In the genomic region with DNA sequence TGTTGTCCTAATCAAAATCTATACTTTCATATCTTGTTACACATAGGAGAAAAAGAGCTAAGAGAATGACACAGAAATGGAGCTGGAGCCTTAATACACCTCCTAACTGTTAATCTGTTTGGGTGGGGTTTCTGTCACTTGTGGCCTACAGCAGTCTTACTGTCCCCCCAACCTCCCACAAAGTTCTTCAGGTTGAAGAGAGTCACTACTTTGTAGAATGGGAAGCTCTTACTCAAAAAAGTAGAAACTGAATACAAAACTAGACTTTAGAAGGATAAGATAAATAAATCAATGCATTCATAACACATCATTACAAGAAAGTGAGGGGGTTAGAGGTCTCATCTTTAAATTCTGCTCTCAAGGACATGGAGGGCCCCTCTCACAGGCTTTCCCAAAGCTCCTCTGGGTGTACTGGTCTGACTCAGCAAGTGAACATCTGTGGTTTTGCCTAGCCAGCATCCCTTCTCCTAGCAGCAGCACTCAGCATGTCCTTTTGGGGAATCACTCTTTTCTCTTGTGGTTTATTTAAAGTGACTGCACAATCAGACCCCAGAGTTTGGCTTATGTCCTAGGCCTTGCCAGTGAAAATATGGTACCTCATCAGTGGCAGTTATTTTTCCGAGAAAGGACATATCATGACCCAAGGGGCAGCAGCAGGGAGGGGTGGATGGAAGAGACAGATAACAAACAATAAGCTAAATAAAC, we compare ENCODE assay signal across 9 cellular contexts. TPM values are rescaled to one million over a fixed set of nuclear protein-coding genes. Genes with fewer than 3 reads are reported as not detected.
DNase-seq lines count a peak whose midpoint lies in the region; TF ChIP-seq lines count a peak whose summit lies in the region.
"Had no signal": no experiment of that assay in that cellular context is flagged by ENCODE, and none has a peak within 500 bp of the region (broad histone marks: within the 10 kb centered on the region; RNA-seq: fewer than 3 reads in every experiment).

No MANE protein-coding gene starts in this region.

- no peaks in the 10 kb centered on the region for H3K36me3 ChIP-seq in mammary epithelial cell (ENCODE audit: insufficient read depth, low read length)
- H3K36me3 ChIP-seq: BLaER1 had no signal

- no peak overlapping the region for H3K27ac ChIP-seq in mammary epithelial cell (ENCODE audit: insufficient read depth, low read depth, low read length)
- H3K27ac ChIP-seq: BLaER1 had no signal

- dilution Hi-C loops in mammary epithelial cell (cut with HindIII; ENCODE audit: low sequenced_read_pairs): no loop called here

- H4K20me1 ChIP-seq in mammary epithelial cell (ENCODE audit: insufficient read depth, low read length): no peaks in the 10 kb centered on the region
- H4K20me1 ChIP-seq: BLaER1 had no signal

- no peaks in the 10 kb centered on the region for H3K79me2 ChIP-seq in mammary epithelial cell (ENCODE audit: insufficient read depth, low read length)

- peaks cover 13% of the 10 kb centered on the region for H3K4me1 ChIP-seq in mammary epithelial cell (ENCODE audit: insufficient read depth, low read length)

- H3K9me3 ChIP-seq in mammary epithelial cell (replicated peaks; ENCODE audit: insufficient read depth, low read length): no peaks in the 10 kb centered on the region
- H3K9me3 ChIP-seq: BLaER1 had no signal

- BruUV-seq in mammary epithelial cell (replicated peaks; lab: Mats Ljungman, UMichigan): no TSS peak

- TF ChIP-seq CTCF in mammary epithelial cell (conservative IDR thresholded peaks at IDR 0.05 in 1 of 2, IDR thresholded peaks at IDR 0.05 in 1 of 2; ENCODE audit: extremely low read depth in 1 of 2, insufficient read depth in 1 of 2, low read depth in 1 of 2, low read length in 2 of 2): no peak

- 67% methylated on average over 1 of the region's 1 CpG for WGBS in mammary epithelial cell (ENCODE audit: low coverage, missing lambda C conversion rate)

- H3K27me3 ChIP-seq in mammary epithelial cell (ENCODE audit: insufficient read depth, low read length): no peaks in the 10 kb centered on the region

- DNase-seq in NOMO-1 treated with DMSO at 0.1 percent for 48 hours (lab: John Stamatoyannopoulos, UW; ENCODE audit: unreplicated experiment): peak; percentile 30
- no peak for DNase-seq in NOMO-1 treated with dmso at 0.1 percent for 144 hours (lab: John Stamatoyannopoulos, UW; ENCODE audit: unreplicated experiment)
- peak; percentile 65 for DNase-seq in NCI-H82 (lab: John Stamatoyannopoulos, UW)
- peak; percentile 59 for DNase-seq in mammary epithelial cell
- DNase-seq in skeletal muscle cell (ENCODE audit: low read depth): peak; percentile 53
- DNase-seq in ecto neural progenitor cell (ENCODE audit: low spot score): no peak
- DNase-seq in cerebellar cortex (ENCODE audit: low spot score): no peak
- DNase-seq in NCI-H526 treated with DMSO at 0.1 percent for 48 hours (lab: John Stamatoyannopoulos, UW): no peak

- no peak overlapping the region for H3K4me3 ChIP-seq in mammary epithelial cell (replicated peaks in 1 of 3; ENCODE audit: insufficient read depth in 1 of 3, low read depth in 2 of 3, low read length in 3 of 3)
- H3K4me3 ChIP-seq in skeletal muscle cell (ENCODE audit: low read depth, low read length): no peak overlapping the region
- H3K4me3 ChIP-seq: BLaER1 had no signal

- CTCF ChIA-PET in mammary epithelial cell (lab: Charles Lee; ENCODE audit: low non-redundant PET): no interaction called here

- H3K4me2 ChIP-seq in mammary epithelial cell (ENCODE audit: insufficient read depth, low read depth, low read length): no peak overlapping the region
- H3K4me2 ChIP-seq: BLaER1 had no signal

- in situ Hi-C loops in mammary epithelial cell (cut with MboI; ENCODE audit: low sequenced_read_pairs in 2 of 2): no loop called here

- no peak overlapping the region for H3K9ac ChIP-seq in mammary epithelial cell (ENCODE audit: insufficient read depth, low read length)
- H3K9ac ChIP-seq: BLaER1 had no signal

- intact Hi-C loops in mammary epithelial cell (cut with micrococcal nuclease): no loop called here

- no peak overlapping the region for H2AFZ ChIP-seq in mammary epithelial cell (ENCODE audit: low read depth, low read length)

RNA-seq across cellular contexts. Expression of gene BLVRA, which starts 2.0 kb away (rescaled TPM):
- total RNA-seq in mammary epithelial cell: 10 to 100 TPM; 24.7 to 37.3 TPM
- 44.4 TPM for polyA plus RNA-seq in mammary epithelial cell
- 83.4 TPM for polyA minus RNA-seq in mammary epithelial cell

RNA-seq across cellular contexts. Expression of gene COA1, which starts 27.2 kb away (rescaled TPM):
- 10 to 100 TPM; 34.8 to 51.6 TPM for total RNA-seq in mammary epithelial cell
- 25.9 TPM for polyA plus RNA-seq in mammary epithelial cell
- 16.5 TPM for polyA minus RNA-seq in mammary epithelial cell

Comparison
In these comparisons a context has a peak if more than half of its experiments do, and no peak if none do; other contexts are left out.
1. DNase-seq: peak in NOMO-1 treated with DMSO at 0.1 percent for 48 hours (single experiment), NCI-H82 (single experiment), mammary epithelial cell (single experiment) and skeletal muscle cell (single experiment); none in NOMO-1 treated with dmso at 0.1 percent for 144 hours (single experiment), ecto neural progenitor cell (single experiment), cerebellar cortex (single experiment) and NCI-H526 treated with DMSO at 0.1 percent for 48 hours (single experiment).